ENCODE assay signal across 20 cellular contexts in genomic region chrX:311156-312129, GRCh38. TPM values are rescaled to one million over a fixed set of nuclear protein-coding genes. Genes with fewer than 3 reads are reported as not detected.
A peak's percentile ranks its signal among the peaks of the same experiment; 100 is the strongest.
DNase-seq lines count a peak whose midpoint lies in the region; ATAC-seq, FAIRE-seq and TF ChIP-seq lines count a peak whose summit lies in the region.
"Had no signal": no experiment of that assay in that cellular context is flagged by ENCODE, and none has a peak within 500 bp of the region (broad histone marks: within the 10 kb centered on the region; RNA-seq: fewer than 3 reads in every experiment).

No MANE protein-coding gene starts in this region.

- no peak overlapping the region for H3K9ac ChIP-seq in neuronal stem cell (ENCODE audit: low read depth, low read length, poor library complexity)

- H4K91ac ChIP-seq in neuronal stem cell (ENCODE audit: low read depth, low read length, poor library complexity), result no peak overlapping the region

- no peaks in the 10 kb centered on the region for H3K4me1 ChIP-seq in neuronal stem cell (ENCODE audit: control insufficient read depth in 2 of 2, insufficient read depth in 1 of 2, low read depth in 1 of 2, low read length in 2 of 2)
- H3K4me1 ChIP-seq: breast epithelium, SJSA1 had no signal

- peak overlapping the region in 1 of 2 donors; percentile 16 for H3K27ac Mint-ChIP-seq in stimulated activated naive CD8-positive, alpha-beta T cell treated with anti-CD3 and anti-CD28 coated beads, Interleukin-15, amount 100 ng/mL, for 72 hours
- peak overlapping the region; percentile 38 for H3K27ac Mint-ChIP-seq in glutamatergic neuron (ENCODE audit: unreplicated experiment)
- H3K27ac Mint-ChIP-seq: activated T-helper 1 cell treated with anti-CD3 and anti-CD28 coated beads, Interleukin-12 subunit alpha, Interleukin-12 subunit beta, Interleukin-2, Interleukin-4 antibody, amounts not matched to agents 30 ng/mL and 10 ng/mL and 1 ng/mL, durations not matched to agents 14 hours and 24 hours and 36 hours had no signal

- no peak for FAIRE-seq in H54 (lab: Jason Lieb, UNC)

- no peaks in the 10 kb centered on the region for H3K27me3 ChIP-seq in neuronal stem cell (ENCODE audit: control insufficient read depth in 3 of 3, insufficient read depth in 3 of 3, low read depth in 1 of 3, low read length in 3 of 3)
- H3K27me3 ChIP-seq: breast epithelium, SJSA1 had no signal

- peaks cover 3 to 5% of the 10 kb centered on the region in 2 donors for H3K9me3 ChIP-seq in neuronal stem cell (replicated peaks in 1 of 2; ENCODE audit: control insufficient read depth in 2 of 2, insufficient read depth in 1 of 2, low read depth in 1 of 2, low read length in 2 of 2)
- H3K9me3 ChIP-seq: breast epithelium, SJSA1, thoracic aorta had no signal

- no peaks in the 10 kb centered on the region for H3K4me1 Mint-ChIP-seq in stimulated activated naive CD8-positive, alpha-beta T cell treated with anti-CD3 and anti-CD28 coated beads, Interleukin-15, amount 100 ng/mL, for 72 hours
- H3K4me1 Mint-ChIP-seq in glutamatergic neuron (ENCODE audit: low read depth, unreplicated experiment), result no peaks in the 10 kb centered on the region

- peak overlapping the region; percentile 17 for H4K8ac ChIP-seq in neuronal stem cell (ENCODE audit: low read depth, low read length)

- no peak for TF ChIP-seq CTCF in glutamatergic neuron (IDR thresholded peaks at IDR 0.05; ENCODE audit: partially characterized antibody, unreplicated experiment)

- no peak overlapping the region for H3K14ac ChIP-seq in neuronal stem cell (ENCODE audit: low read length)

- H3K23ac ChIP-seq in neuronal stem cell (ENCODE audit: low read depth, low read length, poor library complexity), result no peak overlapping the region

- no peak overlapping the region for H3K4me2 ChIP-seq in neuronal stem cell (ENCODE audit: insufficient read depth, low read length, poor library complexity, severe bottlenecking)
- H3K4me2 ChIP-seq: PC-9 had no signal

- H3K4me3 Mint-ChIP-seq in stimulated activated naive CD8-positive, alpha-beta T cell treated with anti-CD3 and anti-CD28 coated beads, Interleukin-15, amount 100 ng/mL, for 72 hours, result no peak overlapping the region
- no peak overlapping the region for H3K4me3 Mint-ChIP-seq in glutamatergic neuron (ENCODE audit: unreplicated experiment)
- H3K4me3 Mint-ChIP-seq: activated T-helper 1 cell treated with anti-CD3 and anti-CD28 coated beads, Interleukin-12 subunit alpha, Interleukin-12 subunit beta, Interleukin-2, Interleukin-4 antibody, amounts not matched to agents 30 ng/mL and 10 ng/mL and 1 ng/mL, durations not matched to agents 14 hours and 24 hours and 36 hours had no signal

- no peak overlapping the region for H2BK120ac ChIP-seq in neuronal stem cell (ENCODE audit: low read depth, low read length)

- H3K27me3 Mint-ChIP-seq in stimulated activated naive CD8-positive, alpha-beta T cell treated with anti-CD3 and anti-CD28 coated beads, Interleukin-15, amount 100 ng/mL, for 72 hours, result no peaks in the 10 kb centered on the region
- H3K27me3 Mint-ChIP-seq in glutamatergic neuron (ENCODE audit: unreplicated experiment), result peaks cover 7% of the 10 kb centered on the region
- H3K27me3 Mint-ChIP-seq: naive B cell had no signal

- H3K79me1 ChIP-seq in neuronal stem cell (ENCODE audit: low read depth, low read length), result peaks cover 27% of the 10 kb centered on the region

- H3K18ac ChIP-seq in neuronal stem cell (ENCODE audit: low read length), result no peak overlapping the region

- H3K4me3 ChIP-seq in neuronal stem cell (ENCODE audit: low read length in 2 of 2), result peak overlapping the region in 1 of 2 donors; percentile 61
- H3K4me3 ChIP-seq: breast epithelium, PC-9, SJSA1, thoracic aorta had no signal

- TF ChIP-seq POLR2A in H54 (IDR thresholded peaks at IDR 0.05; ENCODE audit: low read depth, low read length), result no peak

- peak; percentile 29 for ATAC-seq in stimulated activated naive CD8-positive, alpha-beta T cell treated with anti-CD3 and anti-CD28 coated beads, Interleukin-15, amount 100 ng/mL, for 72 hours
- ATAC-seq in stimulated activated naive CD8-positive, alpha-beta T cell treated with anti-CD3 and anti-CD28 coated beads, Interleukin-15, Interleukin-2, amounts not matched to agents 100 U/mL and 50 U/mL, for 24 hours, result no peak
- ATAC-seq in HG03108 (IDR thresholded peaks at IDR 0.05; ENCODE audit: unreplicated experiment), result no peak

- peaks cover 53 to 82% of the 10 kb centered on the region in 2 donors for H3K36me3 ChIP-seq in neuronal stem cell (replicated peaks in 1 of 2; ENCODE audit: control insufficient read depth in 2 of 2, insufficient read depth in 2 of 2, low read length in 2 of 2)

- WGBS in neuronal stem cell (ENCODE audit: extremely low coverage in 2 of 2, insufficient read length in 2 of 2, insufficient replicate concordance in 1 of 2), 2 donors, result 100% methylated on average over 4 of the region's 69 CpGs; no CpG with 5 or more reads in 1 of the 2 donors

- no peak for DNase-seq in stimulated activated naive CD8-positive, alpha-beta T cell treated with anti-CD3 and anti-CD28 coated beads, Interleukin-15, amount 100 ng/mL, for 72 hours
- no peak for DNase-seq in stimulated activated naive CD8-positive, alpha-beta T cell treated with anti-CD3 and anti-CD28 coated beads, Interleukin-15, Interleukin-2, amounts not matched to agents 100 U/mL and 50 U/mL, for 24 hours
- DNase-seq in glutamatergic neuron (no peak), neuronal stem cell (ENCODE audit: low spot score) (no peak), ecto neural progenitor cell (ENCODE audit: low spot score) (no peak), H54 (ENCODE audit: insufficient read length, low spot score) (no peak)
- DNase-seq in stimulated activated CD8-positive, alpha-beta memory T cell treated with anti-CD3 and anti-CD28 coated beads, Interleukin-4, amount 100 ng/mL, for 48 hours, result no peak
- DNase-seq: activated CD8-positive, alpha-beta memory T cell treated with anti-CD3 and anti-CD28 coated beads for 24 hours; DMS 273 treated with DMSO at 0.1 percent for 48 hours; KG1; MV-4-11; naive B cell; NCI-H187; NCI-H774; PC-9 had no signal

- H3K9me3 Mint-ChIP-seq in stimulated activated naive CD8-positive, alpha-beta T cell treated with anti-CD3 and anti-CD28 coated beads, Interleukin-15, amount 100 ng/mL, for 72 hours, result no peaks in the 10 kb centered on the region
- peaks cover 8% of the 10 kb centered on the region for H3K9me3 Mint-ChIP-seq in glutamatergic neuron (ENCODE audit: unreplicated experiment)
- H3K9me3 Mint-ChIP-seq: activated T-helper 1 cell treated with anti-CD3 and anti-CD28 coated beads, Interleukin-12 subunit alpha, Interleukin-12 subunit beta, Interleukin-2, Interleukin-4 antibody, amounts not matched to agents 30 ng/mL and 10 ng/mL and 1 ng/mL, durations not matched to agents 14 hours and 24 hours and 36 hours had no signal

- H2AK5ac ChIP-seq in neuronal stem cell (ENCODE audit: low read depth, low read length), result no peak overlapping the region

- H2AFZ ChIP-seq in neuronal stem cell (ENCODE audit: low read length), result no peak overlapping the region
- H2AFZ ChIP-seq: PC-9 had no signal

- no peak overlapping the region for H2BK5ac ChIP-seq in neuronal stem cell (ENCODE audit: low read length)

- H3K27ac ChIP-seq in neuronal stem cell (replicated peaks; ENCODE audit: low read length), result no peak overlapping the region
- H3K27ac ChIP-seq: breast epithelium, PC-9, SJSA1, thoracic aorta had no signal

- no peak overlapping the region for H3K4ac ChIP-seq in neuronal stem cell (ENCODE audit: low read length)

- H2BK15ac ChIP-seq in neuronal stem cell (ENCODE audit: low read length), result no peak overlapping the region

- peaks cover 10% of the 10 kb centered on the region for H3K36me3 Mint-ChIP-seq in glutamatergic neuron (ENCODE audit: unreplicated experiment)

- no peak overlapping the region for H2BK12ac ChIP-seq in neuronal stem cell (ENCODE audit: low read length)

RNA-seq across cellular contexts. Expression of gene GTPBP6, which starts 7.2 kb away (rescaled TPM):
- total RNA-seq in glutamatergic neuron (ENCODE audit: unreplicated experiment), result 52.3 TPM
- 42.2 TPM for polyA plus RNA-seq in neuronal stem cell (2013, experiment 1 of 2)
- 42.0 TPM for polyA plus RNA-seq in neuronal stem cell (2013, experiment 2 of 2)

RNA-seq across cellular contexts. Expression of gene PLCXD1, which starts 30.3 kb away (rescaled TPM):
- total RNA-seq in glutamatergic neuron (ENCODE audit: unreplicated experiment), result 36.4 TPM
- polyA plus RNA-seq in neuronal stem cell (2013, experiment 1 of 2), result 32.6 TPM
- 33.7 TPM for polyA plus RNA-seq in neuronal stem cell (2013, experiment 2 of 2)
